In the genomic region with DNA sequence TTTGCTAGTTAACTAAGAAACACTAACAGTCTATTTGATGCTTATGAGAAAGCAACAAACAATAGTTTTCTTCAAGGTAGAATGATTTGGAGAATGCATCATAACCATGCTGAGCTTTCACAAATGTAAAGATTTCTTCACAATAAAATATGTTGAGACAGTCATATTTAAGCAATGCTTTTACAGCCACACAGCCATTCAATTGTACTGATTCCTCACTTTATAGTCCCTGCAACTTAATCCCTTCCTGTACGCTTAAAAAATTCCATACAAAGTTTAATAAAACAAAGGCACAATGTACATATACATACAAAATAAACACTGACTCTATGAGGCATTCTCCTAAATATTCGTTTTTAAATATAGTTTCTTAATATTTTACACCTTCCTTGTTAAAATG, we compare ENCODE assay signal across 18 cellular contexts. TPM values are rescaled to one million over a fixed set of nuclear protein-coding genes. Genes with fewer than 3 reads are reported as not detected.
DNase-seq lines count a peak whose midpoint lies in the region; ATAC-seq and TF ChIP-seq lines count a peak whose summit lies in the region.
"Had no signal": no experiment of that assay in that cellular context is flagged by ENCODE, and none has a peak within 500 bp of the region (broad histone marks: within the 10 kb centered on the region; RNA-seq: fewer than 3 reads in every experiment).

No MANE protein-coding gene starts in this region.

- H3K27ac ChIP-seq in mammary epithelial cell (ENCODE audit: insufficient read depth, low read depth, low read length) (no peak overlapping the region), RWPE2 (ENCODE audit: poor library complexity, severe bottlenecking) (peak overlapping the region; percentile 63)
- H3K27ac ChIP-seq: 22Rv1, A549, BLaER1 had no signal

- H2AFZ ChIP-seq in mammary epithelial cell (ENCODE audit: low read depth, low read length) = no peak overlapping the region

- peaks cover 30% of the 10 kb centered on the region for H3K4me1 Mint-ChIP-seq in MCF 10A (ENCODE audit: insufficient read depth, unreplicated experiment)

- no peaks in the 10 kb centered on the region for H3K79me2 ChIP-seq in mammary epithelial cell (ENCODE audit: insufficient read depth, low read length)

- H3K36me3 Mint-ChIP-seq in MCF 10A (ENCODE audit: insufficient read depth, unreplicated experiment) = no peaks in the 10 kb centered on the region
- H3K36me3 Mint-ChIP-seq: CD8-positive, alpha-beta T cell had no signal

- DNase-seq in MCF 10A (ENCODE audit: unreplicated experiment) = peak; percentile 14
- DNase-seq in mammary epithelial cell = no peak
- DNase-seq in RWPE2 (ENCODE audit: low spot score) = no peak
- DNase-seq in fibroblast of gingiva (ENCODE audit: low read depth) = peak; percentile 17
- DNase-seq in AG08396 (ENCODE audit: low spot score) = no peak
- DNase-seq: BE2C; C1 segment of cervical spinal cord; Caco-2; Calu3; CD4-positive, alpha-beta T cell; CD8-positive, alpha-beta T cell; DMS79 treated with DMSO at 0.1 percent for 48 hours; GF-D8 had no signal

- 61% methylated on average over 2 of the region's 2 CpGs for WGBS in mammary epithelial cell (ENCODE audit: low coverage, missing lambda C conversion rate)

- H3K4me3 ChIP-seq in mammary epithelial cell (replicated peaks in 1 of 3; ENCODE audit: insufficient read depth in 1 of 3, low read depth in 2 of 3, low read length in 3 of 3) = no peak overlapping the region
- H3K4me3 ChIP-seq in RWPE2 (ENCODE audit: severe bottlenecking) = no peak overlapping the region
- H3K4me3 ChIP-seq: A549, BLaER1 had no signal

- in situ Hi-C loops in mammary epithelial cell (cut with MboI; ENCODE audit: low sequenced_read_pairs in 2 of 2) = no loop called here

- peak overlapping the region; percentile 69 for H3K27ac Mint-ChIP-seq in MCF 10A (ENCODE audit: low read depth, unreplicated experiment)
- H3K27ac Mint-ChIP-seq: CD4-positive, alpha-beta T cell; CD8-positive, alpha-beta T cell had no signal

- H3K9ac ChIP-seq in mammary epithelial cell (ENCODE audit: insufficient read depth, low read length) = no peak overlapping the region
- H3K9ac ChIP-seq: BLaER1 had no signal

- CTCF ChIA-PET in MCF 10A (lab: Yijun Ruan, JAX) = interaction anchor here (0.6 kb wide), 1 partner anchor 1061 kb away, joined by 3 read pairs; no protein-coding TSS in a partner anchor
- CTCF ChIA-PET in mammary epithelial cell (lab: Charles Lee; ENCODE audit: low non-redundant PET) = no interaction called here

- ATAC-seq in RWPE2 (ENCODE audit: low read depth) = peak; percentile 36; the same call in 1 of the 3 replicates
- no peak for ATAC-seq in HG02588 (IDR thresholded peaks at IDR 0.05; ENCODE audit: unreplicated experiment)
- ATAC-seq: A549; CD8-positive, alpha-beta T cell had no signal

- BruUV-seq in MCF 10A (replicated peaks; lab: Mats Ljungman, UMichigan) (no TSS peak), mammary epithelial cell (replicated peaks; lab: Mats Ljungman, UMichigan) (no TSS peak)

- H4K20me1 ChIP-seq in mammary epithelial cell (ENCODE audit: insufficient read depth, low read length) = no peaks in the 10 kb centered on the region
- H4K20me1 ChIP-seq: BLaER1 had no signal

- no peaks in the 10 kb centered on the region for H3K36me3 ChIP-seq in mammary epithelial cell (ENCODE audit: insufficient read depth, low read length)
- no peaks in the 10 kb centered on the region for H3K36me3 ChIP-seq in RWPE2 (ENCODE audit: low read depth)
- H3K36me3 ChIP-seq: BE2C, BLaER1 had no signal

- no peaks in the 10 kb centered on the region for H3K27me3 Mint-ChIP-seq in MCF 10A (ENCODE audit: insufficient read depth, unreplicated experiment)

- H3K4me3 Mint-ChIP-seq in MCF 10A (ENCODE audit: unreplicated experiment) = no peak overlapping the region
- H3K4me3 Mint-ChIP-seq: CD4-positive, alpha-beta T cell; CD8-positive, alpha-beta T cell had no signal

- POLR2A ChIA-PET in MCF 10A (lab: Yijun Ruan, JAX) = no interaction called here

- H3K4me2 ChIP-seq in mammary epithelial cell (ENCODE audit: insufficient read depth, low read depth, low read length) = no peak overlapping the region
- H3K4me2 ChIP-seq: A549, BLaER1 had no signal

- H3K9me3 ChIP-seq in mammary epithelial cell (replicated peaks; ENCODE audit: insufficient read depth, low read length) (no peaks in the 10 kb centered on the region), RWPE2 (ENCODE audit: severe bottlenecking) (no peaks in the 10 kb centered on the region)
- H3K9me3 ChIP-seq: A549, BE2C, Caco-2 had no signal

- TF ChIP-seq CTCF in MCF 10A (IDR thresholded peaks at IDR 0.05; ENCODE audit: unreplicated experiment) (no peak), mammary epithelial cell (conservative IDR thresholded peaks at IDR 0.05 in 1 of 2, IDR thresholded peaks at IDR 0.05 in 1 of 2; ENCODE audit: extremely low read depth in 1 of 2, insufficient read depth in 1 of 2, low read depth in 1 of 2, low read length in 2 of 2) (no peak), RWPE2 (IDR thresholded peaks at IDR 0.05; ENCODE audit: poor library complexity, severe bottlenecking) (no peak)

- intact Hi-C loops in MCF 10A (cut with micrococcal nuclease) = loop anchor here (5.0 kb wide), 1 partner anchor 34 kb away; no protein-coding TSS in a partner anchor
- intact Hi-C loops in mammary epithelial cell (cut with micrococcal nuclease) = no loop called here

- H3K27me3 ChIP-seq in mammary epithelial cell (ENCODE audit: insufficient read depth, low read length) = no peaks in the 10 kb centered on the region
- H3K27me3 ChIP-seq in RWPE2 (ENCODE audit: insufficient read depth, poor library complexity, severe bottlenecking) = no peaks in the 10 kb centered on the region
- H3K27me3 ChIP-seq: BE2C, BLaER1 had no signal

- dilution Hi-C loops in mammary epithelial cell (cut with HindIII; ENCODE audit: low sequenced_read_pairs) = no loop called here

- peaks cover 15% of the 10 kb centered on the region for H3K4me1 ChIP-seq in mammary epithelial cell (ENCODE audit: insufficient read depth, low read length)
- H3K4me1 ChIP-seq in RWPE2 (ENCODE audit: insufficient read depth, poor library complexity, severe bottlenecking) = peaks cover 18% of the 10 kb centered on the region
- H3K4me1 ChIP-seq: A549, BE2C, Caco-2 had no signal

- H3K9me3 Mint-ChIP-seq in MCF 10A (ENCODE audit: unreplicated experiment) = no peaks in the 10 kb centered on the region

RNA-seq across cellular contexts. Expression of gene ACOD1, which starts 4.7 kb away (rescaled TPM):
- total RNA-seq in MCF 10A (2022) = not detected in 2 replicates
- not detected for total RNA-seq in mammary epithelial cell
- polyA plus RNA-seq in mammary epithelial cell = not detected
- polyA minus RNA-seq in mammary epithelial cell = not detected
- total RNA-seq: A172; Caco-2; Calu3; CD4-positive, alpha-beta T cell; CD8-positive, alpha-beta T cell had no signal
- polyA plus RNA-seq: A549 had no signal

RNA-seq across cellular contexts. Expression of gene CLN5, which starts 48.2 kb away (rescaled TPM):
- total RNA-seq in MCF 10A (2022) = 16.0 and 17.8 TPM in 2 replicates
- total RNA-seq in mammary epithelial cell = 10 to 100 TPM; 24.0 to 45.8 TPM
- polyA plus RNA-seq in mammary epithelial cell = 16.9 TPM
- 12.3 TPM for polyA minus RNA-seq in mammary epithelial cell

RNA-seq across cellular contexts. Expression of gene KCTD12, which starts 57.4 kb away (rescaled TPM):
- total RNA-seq in MCF 10A (2022) (15.6 and 15.8 TPM in 2 replicates), mammary epithelial cell (10 to 100 TPM; 57.0 to 80.1 TPM)
- 25.3 TPM for polyA plus RNA-seq in mammary epithelial cell
- polyA minus RNA-seq in mammary epithelial cell = 52.3 TPM

Comparison
In these comparisons a context has a peak if more than half of its experiments do, and no peak if none do; other contexts are left out.
1. DNase-seq: peak in MCF 10A (single experiment) and fibroblast of gingiva (single experiment); none in mammary epithelial cell (single experiment), RWPE2 (single experiment) and AG08396 (single experiment).